ENCODE assay signal across 9 cellular contexts in genomic region chr7:51217804-51218203, GRCh38.
"Had no signal": no experiment of that assay in that cellular context is flagged by ENCODE, and none has a peak within 500 bp of the region (broad histone marks: within the 10 kb centered on the region; RNA-seq: fewer than 3 reads in every experiment).

No MANE protein-coding gene starts in this region.

- H3K4me1 ChIP-seq: HAP-1 had no signal

- H3K27ac Mint-ChIP-seq: HFFc6, IgD-negative memory B cell had no signal

- H3K4me1 Mint-ChIP-seq: IgD-negative memory B cell had no signal

- H3K27me3 Mint-ChIP-seq: IgD-negative memory B cell had no signal

- H3K27ac ChIP-seq: GM23248, HL-60 had no signal

- H3K4me3 ChIP-seq: GM23248, HAP-1 had no signal

- H3K36me3 Mint-ChIP-seq: IgD-negative memory B cell had no signal

- H3K36me3 ChIP-seq: HAP-1 had no signal

- DNase-seq: GM23248, GOT3, H7, HFFc6 had no signal

- H3K9me3 Mint-ChIP-seq: HFFc6, IgD-negative memory B cell had no signal

- H3K4me3 Mint-ChIP-seq: HFFc6, IgD-negative memory B cell had no signal

- H3K9me3 ChIP-seq: HAP-1 had no signal

- ATAC-seq: HCT116, HepG2 had no signal
